ENCODE assay signal across 10 cellular contexts in the genomic region with DNA sequence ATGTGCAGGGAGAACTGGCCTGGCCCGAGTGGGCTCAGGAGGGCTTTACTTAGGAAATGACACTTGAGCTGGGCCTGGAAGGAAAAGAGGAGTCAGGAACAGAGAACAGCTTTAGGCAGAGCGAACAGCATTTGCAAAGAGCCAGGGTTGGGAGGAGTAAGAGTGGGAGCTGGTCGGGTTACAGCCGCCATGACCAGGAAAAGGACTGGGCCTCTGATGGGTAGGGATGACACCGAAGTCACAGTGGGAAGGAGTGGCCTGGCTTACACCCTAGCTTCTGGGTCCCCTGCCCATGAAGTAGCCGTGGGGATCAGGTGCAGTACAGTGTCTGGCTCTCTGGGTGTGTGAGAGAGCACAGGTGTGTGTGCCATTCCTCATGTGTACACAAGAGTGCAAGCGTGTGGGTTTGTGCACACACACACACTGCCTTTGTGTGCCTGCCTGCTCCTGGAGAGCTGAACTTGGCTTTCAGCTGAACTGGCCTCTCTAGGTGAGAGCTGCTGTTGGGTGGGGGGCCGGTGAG. TPM values are rescaled to one million over a fixed set of nuclear protein-coding genes. Genes with fewer than 3 reads are reported as not detected.
DNase-seq lines count a peak whose midpoint lies in the region; ATAC-seq and TF ChIP-seq lines count a peak whose summit lies in the region.
"Had no signal": no experiment of that assay in that cellular context is flagged by ENCODE, and none has a peak within 500 bp of the region (broad histone marks: within the 10 kb centered on the region; RNA-seq: fewer than 3 reads in every experiment).

No MANE protein-coding gene starts in this region.

- H3K27ac ChIP-seq in lower lobe of right lung (peak overlapping the region; percentile 67), temporal lobe (ENCODE audit: low read depth, low read length) (peak overlapping the region; percentile 40)
- H3K27ac ChIP-seq: gastrocnemius medialis had no signal

- H3K9me3 ChIP-seq in lower lobe of right lung = no peaks in the 10 kb centered on the region
- H3K9me3 ChIP-seq: gastrocnemius medialis had no signal

- POLR2A ChIA-PET in activated CD4-positive, alpha-beta memory T cell treated with anti-CD3 and anti-CD28 coated beads, Interleukin-2, amount 10 ng/mL, durations not matched to agents 7 days and 5 days (lab: Charles Lee) = no interaction called here

- peak overlapping the region; percentile 35; the same call in 1 of the 2 replicates for H3K4me3 Mint-ChIP-seq in HFFc6
- no peak overlapping the region for H3K4me3 Mint-ChIP-seq in activated T-helper 17 cell treated with anti-CD3 and anti-CD28 coated beads, Interleukin-2, amount 50 U/mL, for 72 hours
- H3K4me3 Mint-ChIP-seq in activated CD4-positive, alpha-beta memory T cell treated with anti-CD3 and anti-CD28 coated beads, Interleukin-2, amount 10 ng/mL, durations not matched to agents 7 days and 5 days = no peak overlapping the region
- H3K4me3 Mint-ChIP-seq: activated CD4-positive, alpha-beta memory T cell treated with anti-CD3 and anti-CD28 coated beads for 36 hours had no signal

- peaks cover 21% of the 10 kb centered on the region for H3K4me1 ChIP-seq in lower lobe of right lung
- H3K4me1 ChIP-seq: gastrocnemius medialis had no signal

- no peak overlapping the region for H3K4me3 ChIP-seq in lower lobe of right lung
- H3K4me3 ChIP-seq: gastrocnemius medialis had no signal

- peaks cover 56% of the 10 kb centered on the region for H3K36me3 ChIP-seq in lower lobe of right lung

- no peak for DNase-seq in HFFc6
- DNase-seq in lower lobe of right lung = no peak
- no peak for DNase-seq in activated CD4-positive, alpha-beta memory T cell treated with anti-CD3 and anti-CD28 coated beads, Interleukin-2, amount 10 ng/mL, durations not matched to agents 7 days and 5 days
- DNase-seq: activated CD4-positive, alpha-beta memory T cell treated with anti-CD3 and anti-CD28 coated beads for 36 hours; gastrocnemius medialis; T-helper 9 cell had no signal

- peaks cover 11% of the 10 kb centered on the region for H3K36me3 Mint-ChIP-seq in HFFc6 (ENCODE audit: low read depth)
- peaks cover 64% of the 10 kb centered on the region for H3K36me3 Mint-ChIP-seq in activated T-helper 17 cell treated with anti-CD3 and anti-CD28 coated beads, Interleukin-2, amount 50 U/mL, for 72 hours (ENCODE audit: low read depth)
- peaks cover 14% of the 10 kb centered on the region for H3K36me3 Mint-ChIP-seq in activated CD4-positive, alpha-beta memory T cell treated with anti-CD3 and anti-CD28 coated beads, Interleukin-2, amount 10 ng/mL, durations not matched to agents 7 days and 5 days (ENCODE audit: low read depth)

- CTCF ChIA-PET in activated CD4-positive, alpha-beta memory T cell treated with anti-CD3 and anti-CD28 coated beads, Interleukin-2, amount 10 ng/mL, durations not matched to agents 7 days and 5 days (lab: Charles Lee) = interaction anchor here (0.7 kb wide), 1 partner anchor 1487 kb away, joined by 3 read pairs; no protein-coding TSS in a partner anchor

- no peak for TF ChIP-seq CTCF in HFFc6 (IDR thresholded peaks at IDR 0.05)
- TF ChIP-seq CTCF in lower lobe of right lung (IDR thresholded peaks at IDR 0.05) = no peak

- no peak for ATAC-seq in activated T-helper 17 cell treated with anti-CD3 and anti-CD28 coated beads, Interleukin-2, amount 50 U/mL, for 72 hours (replicated peaks)
- no peak for ATAC-seq in lower lobe of right lung
- no peak for ATAC-seq in HG02610 (IDR thresholded peaks at IDR 0.05; ENCODE audit: unreplicated experiment)
- ATAC-seq in HG03469 (IDR thresholded peaks at IDR 0.05; ENCODE audit: unreplicated experiment) = no peak
- ATAC-seq: gastrocnemius medialis had no signal

- H3K27ac Mint-ChIP-seq in HFFc6 = peak overlapping the region; percentile 84
- peak overlapping the region; percentile 36 for H3K27ac Mint-ChIP-seq in activated T-helper 17 cell treated with anti-CD3 and anti-CD28 coated beads, Interleukin-2, amount 50 U/mL, for 72 hours
- H3K27ac Mint-ChIP-seq in activated CD4-positive, alpha-beta memory T cell treated with anti-CD3 and anti-CD28 coated beads, Interleukin-2, amount 10 ng/mL, durations not matched to agents 7 days and 5 days = no peak overlapping the region
- H3K27ac Mint-ChIP-seq: activated CD4-positive, alpha-beta memory T cell treated with anti-CD3 and anti-CD28 coated beads for 36 hours had no signal

- no peaks in the 10 kb centered on the region for H3K9me3 Mint-ChIP-seq in HFFc6
- no peaks in the 10 kb centered on the region for H3K9me3 Mint-ChIP-seq in activated T-helper 17 cell treated with anti-CD3 and anti-CD28 coated beads, Interleukin-2, amount 50 U/mL, for 72 hours
- H3K9me3 Mint-ChIP-seq in activated CD4-positive, alpha-beta memory T cell treated with anti-CD3 and anti-CD28 coated beads, Interleukin-2, amount 10 ng/mL, durations not matched to agents 7 days and 5 days = no peaks in the 10 kb centered on the region
- H3K9me3 Mint-ChIP-seq: activated CD4-positive, alpha-beta memory T cell treated with anti-CD3 and anti-CD28 coated beads for 36 hours had no signal

- H3K27me3 ChIP-seq in lower lobe of right lung (ENCODE audit: low read depth) = no peaks in the 10 kb centered on the region
- H3K27me3 ChIP-seq: gastrocnemius medialis had no signal

- intact Hi-C loops in lower lobe of right lung (cut with DNase I) = no loop called here

- no peaks in the 10 kb centered on the region; the same call in 1 of the 2 replicates for H3K27me3 Mint-ChIP-seq in HFFc6 (ENCODE audit: insufficient read depth)
- H3K27me3 Mint-ChIP-seq in activated T-helper 17 cell treated with anti-CD3 and anti-CD28 coated beads, Interleukin-2, amount 50 U/mL, for 72 hours = no peaks in the 10 kb centered on the region
- no peaks in the 10 kb centered on the region for H3K27me3 Mint-ChIP-seq in activated CD4-positive, alpha-beta memory T cell treated with anti-CD3 and anti-CD28 coated beads, Interleukin-2, amount 10 ng/mL, durations not matched to agents 7 days and 5 days
- H3K27me3 Mint-ChIP-seq: activated CD4-positive, alpha-beta memory T cell treated with anti-CD3 and anti-CD28 coated beads for 36 hours had no signal

- H3K4me1 Mint-ChIP-seq in HFFc6 (ENCODE audit: low read depth) = peaks cover 22% of the 10 kb centered on the region
- no peaks in the 10 kb centered on the region for H3K4me1 Mint-ChIP-seq in activated T-helper 17 cell treated with anti-CD3 and anti-CD28 coated beads, Interleukin-2, amount 50 U/mL, for 72 hours
- H3K4me1 Mint-ChIP-seq in activated CD4-positive, alpha-beta memory T cell treated with anti-CD3 and anti-CD28 coated beads, Interleukin-2, amount 10 ng/mL, durations not matched to agents 7 days and 5 days = no peaks in the 10 kb centered on the region

RNA-seq across cellular contexts. Expression of a gene that starts 31.6 kb away (rescaled TPM):
- 10 to 100 TPM in 3 of 6 experiments, 1 to 10 TPM in 3; 8.8 to 10.7 (median 10.0) TPM for total RNA-seq in HFFc6 (2021; fragmentation: NEBNext Ultra II Directional; extraction: Animal tissue kit (Norgen Biotek cat#: 25700))
- total RNA-seq in activated T-helper 17 cell treated with anti-CD3 and anti-CD28 coated beads, Interleukin-2, amount 50 U/mL, for 72 hours = 10 to 100 TPM; 24.0 to 37.3 TPM
- total RNA-seq in lower lobe of right lung (23.9 TPM), temporal lobe (20.4 TPM)
- 10 to 100 TPM; 15.7 to 17.8 TPM for total RNA-seq in activated CD4-positive, alpha-beta memory T cell treated with anti-CD3 and anti-CD28 coated beads, Interleukin-2, amount 10 ng/mL, durations not matched to agents 7 days and 5 days

RNA-seq across cellular contexts. Expression of a gene that starts 31.7 kb away (rescaled TPM):
- 10 to 100 TPM; 18.6 to 23.2 (median 19.9) TPM for total RNA-seq in HFFc6 (2021; fragmentation: NEBNext Ultra II Directional; extraction: Animal tissue kit (Norgen Biotek cat#: 25700))
- 10 to 100 TPM; 34.4 to 63.6 TPM for total RNA-seq in activated T-helper 17 cell treated with anti-CD3 and anti-CD28 coated beads, Interleukin-2, amount 50 U/mL, for 72 hours
- 30.4 TPM for total RNA-seq in lower lobe of right lung
- 31.2 TPM for total RNA-seq in temporal lobe
- total RNA-seq in activated CD4-positive, alpha-beta memory T cell treated with anti-CD3 and anti-CD28 coated beads, Interleukin-2, amount 10 ng/mL, durations not matched to agents 7 days and 5 days = 10 to 100 TPM; 16.8 to 17.7 TPM
